In genomic region chr1:55352080-55352800, GRCh38 we compare ENCODE assay signal across 17 cellular contexts.
"Had no signal": no experiment of that assay in that cellular context is flagged by ENCODE, and none has a peak within 500 bp of the region (broad histone marks: within the 10 kb centered on the region; RNA-seq: fewer than 3 reads in every experiment).

No MANE protein-coding gene starts in this region.

- H3K4me1 ChIP-seq: adrenal gland, right lobe of liver had no signal

- H3K9me3 ChIP-seq: adrenal gland, right lobe of liver had no signal

- H3K4me1 Mint-ChIP-seq: activated naive CD4-positive, alpha-beta T cell treated with anti-CD3 and anti-CD28 coated beads, Interleukin-2, amount 10 ng/mL, durations not matched to agents 7 days and 5 days; activated T-helper 17 cell treated with anti-CD3 and anti-CD28 coated beads, Interleukin-2, amount 50 U/mL, for 72 hours; brain; immature natural killer cell; natural killer cell had no signal

- ATAC-seq: activated CD8-positive, alpha-beta T cell treated with anti-CD3 and anti-CD28 coated beads for 36 hours; activated T-helper 17 cell treated with anti-CD3 and anti-CD28 coated beads, Interleukin-2, amount 50 U/mL, for 72 hours; natural killer cell; right lobe of liver had no signal

- H3K27me3 ChIP-seq: adrenal gland, right lobe of liver had no signal

- H3K27me3 Mint-ChIP-seq: brain, progenitor cell of endocrine pancreas had no signal

- H3K27ac ChIP-seq: adrenal gland, right lobe of liver had no signal

- H3K4me3 ChIP-seq: adrenal gland, right lobe of liver had no signal

- H3K4me3 Mint-ChIP-seq: activated CD8-positive, alpha-beta T cell treated with anti-CD3 and anti-CD28 coated beads for 36 hours; activated naive CD4-positive, alpha-beta T cell treated with anti-CD3 and anti-CD28 coated beads, Interleukin-2, amount 10 ng/mL, durations not matched to agents 7 days and 5 days; activated T-helper 17 cell treated with anti-CD3 and anti-CD28 coated beads, Interleukin-2, amount 50 U/mL, for 72 hours; brain; immature natural killer cell; natural killer cell; stimulated activated naive CD8-positive, alpha-beta T cell treated with anti-CD3 and anti-CD28 coated beads, Interleukin-15, Interleukin-2, amounts not matched to agents 100 ng/mL and 50 ng/mL, for 24 hours; T-helper 1 cell treated with Interleukin-12 subunit alpha and Interleukin-12 subunit beta and Interleukin-4 antibody, amounts not matched to agents 30 μg/mL and 1 μg/mL, for 36 hours had no signal

- H3K9me3 Mint-ChIP-seq: activated CD8-positive, alpha-beta T cell treated with anti-CD3 and anti-CD28 coated beads for 36 hours; activated naive CD4-positive, alpha-beta T cell treated with anti-CD3 and anti-CD28 coated beads, Interleukin-2, amount 10 ng/mL, durations not matched to agents 7 days and 5 days; brain; natural killer cell; stimulated activated naive CD8-positive, alpha-beta T cell treated with anti-CD3 and anti-CD28 coated beads, Interleukin-15, Interleukin-2, amounts not matched to agents 100 ng/mL and 50 ng/mL, for 24 hours; T-helper 1 cell treated with Interleukin-12 subunit alpha and Interleukin-12 subunit beta and Interleukin-4 antibody, amounts not matched to agents 30 μg/mL and 1 μg/mL, for 36 hours had no signal

- H3K27ac Mint-ChIP-seq: activated CD8-positive, alpha-beta T cell treated with anti-CD3 and anti-CD28 coated beads for 36 hours; activated naive CD4-positive, alpha-beta T cell treated with anti-CD3 and anti-CD28 coated beads, Interleukin-2, amount 10 ng/mL, durations not matched to agents 7 days and 5 days; activated T-helper 17 cell treated with anti-CD3 and anti-CD28 coated beads, Interleukin-2, amount 50 U/mL, for 72 hours; immature natural killer cell; natural killer cell; progenitor cell of endocrine pancreas; stimulated activated naive CD8-positive, alpha-beta T cell treated with anti-CD3 and anti-CD28 coated beads, Interleukin-15, Interleukin-2, amounts not matched to agents 100 ng/mL and 50 ng/mL, for 24 hours; T-helper 1 cell treated with Interleukin-12 subunit alpha and Interleukin-12 subunit beta and Interleukin-4 antibody, amounts not matched to agents 30 μg/mL and 1 μg/mL, for 36 hours had no signal

- DNase-seq: activated CD4-positive, alpha-beta T cell treated with anti-CD3 and anti-CD28 coated beads for 4 hours; activated CD8-positive, alpha-beta memory T cell treated with anti-CD3 and anti-CD28 coated beads, Interleukin-2, amount 50 U/mL, for 48 hours; activated CD8-positive, alpha-beta T cell treated with anti-CD3 and anti-CD28 coated beads for 36 hours; activated naive CD4-positive, alpha-beta T cell treated with anti-CD3 and anti-CD28 coated beads, Interleukin-2, amount 10 ng/mL, durations not matched to agents 7 days and 5 days; adrenal gland; immature natural killer cell; left cardiac atrium; natural killer cell; occipital lobe; right lobe of liver; stimulated activated CD4-positive, alpha-beta T cell treated with anti-CD3 and anti-CD28 coated beads, Interleukin-4, amount 100 ng/mL, for 1 hour; stimulated activated CD8-positive, alpha-beta memory T cell treated with anti-CD3 and anti-CD28 coated beads, Interleukin-4, amount 100 ng/mL, for 48 hours had no signal

- H3K36me3 Mint-ChIP-seq: activated naive CD4-positive, alpha-beta T cell treated with anti-CD3 and anti-CD28 coated beads, Interleukin-2, amount 10 ng/mL, durations not matched to agents 7 days and 5 days; brain; immature natural killer cell; natural killer cell had no signal

- H3K36me3 ChIP-seq: adrenal gland, right lobe of liver had no signal
